Comparison of ENCODE assay signal across 27 cellular contexts in genomic region chr12:128336506-128336905, GRCh38.
"Had no signal": no experiment of that assay in that cellular context is flagged by ENCODE, and none has a peak within 500 bp of the region (broad histone marks: within the 10 kb centered on the region; RNA-seq: fewer than 3 reads in every experiment).

No MANE protein-coding gene starts in this region.

- H3K4me3 ChIP-seq: colonic mucosa, gastroesophageal sphincter, ovary, sigmoid colon, upper lobe of left lung, vagina had no signal

- H3K27ac ChIP-seq: colonic mucosa, gastroesophageal sphincter, ovary, sigmoid colon, upper lobe of left lung, vagina, WERI-Rb-1 had no signal

- H3K4me3 Mint-ChIP-seq: activated CD4-positive, alpha-beta memory T cell treated with anti-CD3 and anti-CD28 coated beads, Interleukin-2, amount 10 ng/mL, durations not matched to agents 7 days and 5 days; activated CD4-positive, alpha-beta T cell treated with anti-CD3 and anti-CD28 coated beads, Interleukin-2, amount 10 ng/mL, durations not matched to agents 7 days and 5 days; activated naive CD4-positive, alpha-beta T cell treated with anti-CD3 and anti-CD28 coated beads, Interleukin-2, amount 50 U/mL, for 24 hours; activated naive CD8-positive, alpha-beta T cell treated with anti-CD3 and anti-CD28 coated beads, Interleukin-2, amount 50 U/mL, for 24 hours; activated T-cell treated with anti-CD3 and anti-CD28 coated beads, Interleukin-2, amount 50 U/mL, for 24 hours; central memory CD8-positive, alpha-beta T cell; natural killer cell; stimulated activated effector memory CD8-positive, alpha-beta T cell treated with anti-CD3 and anti-CD28 coated beads, Interleukin-12 subunit alpha, Interleukin-12 subunit beta, amount 100 ng/mL, for 72 hours; stimulated activated naive CD8-positive, alpha-beta T cell treated with anti-CD3 and anti-CD28 coated beads, Interleukin-15, Interleukin-2, amounts not matched to agents 100 ng/mL and 50 ng/mL, for 24 hours; T-helper 17 cell had no signal

- ATAC-seq: activated naive CD8-positive, alpha-beta T cell treated with anti-CD3 and anti-CD28 coated beads, Interleukin-2, amount 50 U/mL, for 24 hours; gastroesophageal sphincter; natural killer cell; stimulated activated effector memory CD8-positive, alpha-beta T cell treated with anti-CD3 and anti-CD28 coated beads, Interleukin-12 subunit alpha, Interleukin-12 subunit beta, amount 100 ng/mL, for 72 hours; T-helper 17 cell had no signal

- H3K4me1 ChIP-seq: colonic mucosa, sigmoid colon, upper lobe of left lung had no signal

- H3K27me3 Mint-ChIP-seq: activated CD4-positive, alpha-beta memory T cell treated with anti-CD3 and anti-CD28 coated beads, Interleukin-2, amount 10 ng/mL, durations not matched to agents 7 days and 5 days; activated CD4-positive, alpha-beta T cell treated with anti-CD3 and anti-CD28 coated beads, Interleukin-2, amount 10 ng/mL, durations not matched to agents 7 days and 5 days; T-helper 17 cell had no signal

- H3K27me3 ChIP-seq: colonic mucosa, ovary, upper lobe of left lung, vagina had no signal

- H3K9me3 ChIP-seq: colonic mucosa, ovary, vagina had no signal

- H3K36me3 ChIP-seq: colonic mucosa, gastroesophageal sphincter, ovary, sigmoid colon, upper lobe of left lung, vagina, WERI-Rb-1 had no signal

- DNase-seq: activated CD4-positive, alpha-beta memory T cell treated with anti-CD3 and anti-CD28 coated beads, Interleukin-2, amount 10 ng/mL, durations not matched to agents 7 days and 5 days; activated CD4-positive, alpha-beta T cell treated with anti-CD3 and anti-CD28 coated beads for 1 hour; activated CD4-positive, alpha-beta T cell treated with anti-CD3 and anti-CD28 coated beads, Interleukin-2, amount 10 ng/mL, durations not matched to agents 7 days and 5 days; activated CD8-positive, alpha-beta memory T cell treated with anti-CD3 and anti-CD28 coated beads, Interleukin-2, amount 50 U/mL, for 48 hours; activated gamma-delta T cell; activated naive CD8-positive, alpha-beta T cell treated with anti-CD3 and anti-CD28 coated beads, Interleukin-2, amount 50 U/mL, for 24 hours; activated T-cell treated with anti-CD3 and anti-CD28 coated beads, Interleukin-2, amount 50 U/mL, for 24 hours; amygdala; colonic mucosa; effector memory CD4-positive, alpha-beta T cell; hippocampal formation; natural killer cell; ovary; sigmoid colon; small intestine; stimulated activated CD4-positive, alpha-beta T cell treated with anti-CD3 and anti-CD28 coated beads, Interleukin-4, amount 100 ng/mL, for 24 hours; T-helper 17 cell; T1000; upper lobe of left lung; WERI-Rb-1 had no signal

- H3K36me3 Mint-ChIP-seq: activated naive CD4-positive, alpha-beta T cell treated with anti-CD3 and anti-CD28 coated beads, Interleukin-2, amount 50 U/mL, for 24 hours; natural killer cell; stimulated activated effector memory CD8-positive, alpha-beta T cell treated with anti-CD3 and anti-CD28 coated beads, Interleukin-12 subunit alpha, Interleukin-12 subunit beta, amount 100 ng/mL, for 72 hours had no signal

- H3K9me3 Mint-ChIP-seq: activated CD4-positive, alpha-beta T cell treated with anti-CD3 and anti-CD28 coated beads, Interleukin-2, amount 10 ng/mL, durations not matched to agents 7 days and 5 days; activated naive CD4-positive, alpha-beta T cell treated with anti-CD3 and anti-CD28 coated beads, Interleukin-2, amount 50 U/mL, for 24 hours; central memory CD8-positive, alpha-beta T cell; natural killer cell; stimulated activated effector memory CD8-positive, alpha-beta T cell treated with anti-CD3 and anti-CD28 coated beads, Interleukin-12 subunit alpha, Interleukin-12 subunit beta, amount 100 ng/mL, for 72 hours had no signal

- H3K27ac Mint-ChIP-seq: activated CD4-positive, alpha-beta memory T cell treated with anti-CD3 and anti-CD28 coated beads, Interleukin-2, amount 10 ng/mL, durations not matched to agents 7 days and 5 days; activated CD4-positive, alpha-beta T cell treated with anti-CD3 and anti-CD28 coated beads, Interleukin-2, amount 10 ng/mL, durations not matched to agents 7 days and 5 days; activated naive CD4-positive, alpha-beta T cell treated with anti-CD3 and anti-CD28 coated beads, Interleukin-2, amount 50 U/mL, for 24 hours; activated naive CD8-positive, alpha-beta T cell treated with anti-CD3 and anti-CD28 coated beads, Interleukin-2, amount 50 U/mL, for 24 hours; activated T-cell treated with anti-CD3 and anti-CD28 coated beads, Interleukin-2, amount 50 U/mL, for 24 hours; natural killer cell; progenitor cell of endocrine pancreas; stimulated activated effector memory CD8-positive, alpha-beta T cell treated with anti-CD3 and anti-CD28 coated beads, Interleukin-12 subunit alpha, Interleukin-12 subunit beta, amount 100 ng/mL, for 72 hours; stimulated activated naive CD8-positive, alpha-beta T cell treated with anti-CD3 and anti-CD28 coated beads, Interleukin-15, Interleukin-2, amounts not matched to agents 100 ng/mL and 50 ng/mL, for 24 hours; T-helper 17 cell had no signal

- H3K4me1 Mint-ChIP-seq: activated CD4-positive, alpha-beta memory T cell treated with anti-CD3 and anti-CD28 coated beads, Interleukin-2, amount 10 ng/mL, durations not matched to agents 7 days and 5 days; activated CD4-positive, alpha-beta T cell treated with anti-CD3 and anti-CD28 coated beads, Interleukin-2, amount 10 ng/mL, durations not matched to agents 7 days and 5 days; activated naive CD4-positive, alpha-beta T cell treated with anti-CD3 and anti-CD28 coated beads, Interleukin-2, amount 50 U/mL, for 24 hours; activated naive CD8-positive, alpha-beta T cell treated with anti-CD3 and anti-CD28 coated beads, Interleukin-2, amount 50 U/mL, for 24 hours; central memory CD8-positive, alpha-beta T cell; natural killer cell; stimulated activated effector memory CD8-positive, alpha-beta T cell treated with anti-CD3 and anti-CD28 coated beads, Interleukin-12 subunit alpha, Interleukin-12 subunit beta, amount 100 ng/mL, for 72 hours; T-helper 17 cell had no signal
